In genomic region chr2:17643031-17643615, GRCh38 we compare ENCODE assay signal across 8 cellular contexts.
DNase-seq lines count a peak whose midpoint lies in the region; ATAC-seq and TF ChIP-seq lines count a peak whose summit lies in the region.

No MANE protein-coding gene starts in this region.

- peak; percentile 25 for ATAC-seq in HG02798 (IDR thresholded peaks at IDR 0.05; ENCODE audit: poor library complexity, unreplicated experiment)
- ATAC-seq in HG02852 (IDR thresholded peaks at IDR 0.05; ENCODE audit: unreplicated experiment), result no peak

- DNase-seq in ACHN (peak; percentile 86), adipocyte (ENCODE audit: low read depth) (peak; percentile 91), kidney epithelial cell (ENCODE audit: low read depth) (peak; percentile 95), NCI-H2171 treated with DMSO at 0.1 percent for 48 hours (lab: John Stamatoyannopoulos, UW) (no peak), NCI-H146 (lab: John Stamatoyannopoulos, UW) (no peak)
- no peak for DNase-seq in effector CD4-positive, alpha-beta T cell

- H3K4me3 ChIP-seq in adipocyte (ENCODE audit: low read length), result no peak overlapping the region
- H3K4me3 ChIP-seq in kidney epithelial cell (ENCODE audit: low read depth, low read length), result no peak overlapping the region

- H3K36me3 ChIP-seq in adipocyte (ENCODE audit: control insufficient read depth, insufficient read depth, low read length, severe bottlenecking) (no peaks in the 10 kb centered on the region), kidney epithelial cell (ENCODE audit: control insufficient read depth, insufficient read depth, low read length) (no peaks in the 10 kb centered on the region)

- peak overlapping the region; percentile 38 for H3K9ac ChIP-seq in adipocyte (ENCODE audit: low read length)

- TF ChIP-seq CTCF in kidney epithelial cell (IDR thresholded peaks at IDR 0.05; ENCODE audit: insufficient read depth, low read length, poor library complexity, severe bottlenecking), result no peak

- peaks cover 22% of the 10 kb centered on the region for H3K4me1 ChIP-seq in adipocyte (ENCODE audit: control insufficient read depth, insufficient read depth, low read length)

- peaks cover 4% of the 10 kb centered on the region for H3K27me3 ChIP-seq in adipocyte (replicated peaks; ENCODE audit: control insufficient read depth, insufficient read depth, low read length)
- no peaks in the 10 kb centered on the region for H3K27me3 ChIP-seq in kidney epithelial cell (ENCODE audit: control insufficient read depth, insufficient read depth, low read length)

- no peaks in the 10 kb centered on the region for H3K9me3 ChIP-seq in adipocyte (ENCODE audit: control insufficient read depth, low read length)

- in situ Hi-C loops in ACHN (cut with HindIII; ENCODE audit: low pct_ligation_motif_present, low pct_unique_long_range_greater_than_20kb, low sequenced_read_pairs), result no loop called here

Comparison
In these comparisons a context has a peak if more than half of its experiments do, and no peak if none do; other contexts are left out.
1. DNase-seq: peak in ACHN (single experiment), adipocyte (single experiment) and kidney epithelial cell (single experiment); none in NCI-H2171 treated with DMSO at 0.1 percent for 48 hours (single experiment), effector CD4-positive, alpha-beta T cell (single experiment) and NCI-H146 (single experiment).